ENCODE assay signal across 9 cellular contexts in the genomic region with DNA sequence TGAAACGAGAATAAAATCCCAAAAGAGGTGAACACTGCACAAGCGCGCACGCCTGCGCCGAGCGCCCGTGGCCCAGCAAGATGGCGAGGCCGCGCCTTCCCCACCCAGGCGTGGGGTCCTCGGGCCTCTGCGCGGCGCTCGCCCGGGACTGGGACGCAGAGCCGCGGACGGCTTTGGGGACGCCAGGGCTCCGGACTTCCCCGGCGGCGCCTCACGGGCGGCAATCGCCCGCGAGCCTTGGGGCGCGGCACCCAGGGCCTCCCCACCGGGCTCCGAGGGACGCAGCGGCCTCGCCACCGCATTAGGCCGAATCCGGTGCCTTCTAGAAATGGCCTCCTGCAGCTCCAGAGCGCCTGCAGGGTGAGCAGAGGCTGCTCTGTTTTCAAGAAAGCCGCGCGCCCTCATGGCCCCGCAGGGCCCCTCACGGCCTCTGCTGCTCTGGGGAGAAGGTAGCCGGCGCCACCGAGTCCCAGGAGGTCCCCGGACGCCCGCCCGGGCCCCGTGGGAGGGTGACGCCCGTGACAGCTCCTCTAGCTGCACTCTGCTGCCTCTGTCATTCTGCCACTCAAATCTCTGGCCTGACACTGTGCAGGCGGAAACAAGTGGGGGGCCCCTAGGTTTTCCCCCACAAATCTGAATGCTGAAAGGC. TPM values are rescaled to one million over a fixed set of nuclear protein-coding genes. Genes with fewer than 3 reads are reported as not detected.
DNase-seq lines count a peak whose midpoint lies in the region; ATAC-seq and TF ChIP-seq lines count a peak whose summit lies in the region.
"Had no signal": no experiment of that assay in that cellular context is flagged by ENCODE, and none has a peak within 500 bp of the region (broad histone marks: within the 10 kb centered on the region; RNA-seq: fewer than 3 reads in every experiment).

No MANE protein-coding gene starts in this region.

- intact Hi-C loops in CD4-positive, alpha-beta T cell (cut with DNase I, micrococcal nuclease): no loop called here

- TF ChIP-seq CTCF in CD4-positive, alpha-beta T cell (IDR thresholded peaks at IDR 0.05): no peak

- peaks cover 28% of the 10 kb centered on the region for H3K4me1 Mint-ChIP-seq in CD4-positive, alpha-beta T cell (ENCODE audit: low read depth)
- peaks cover 2% of the 10 kb centered on the region for H3K4me1 Mint-ChIP-seq in central memory CD8-positive, alpha-beta T cell
- H3K4me1 Mint-ChIP-seq in naive thymus-derived CD8-positive, alpha-beta T cell: peaks cover 16 to 45% (median 43%) of the 10 kb centered on the region in 4 donors

- H3K27ac ChIP-seq in CD4-positive, alpha-beta T cell (ENCODE audit: low read depth, low read length): no peak overlapping the region
- H3K27ac ChIP-seq: VCaP had no signal

- no peak overlapping the region for H3K4me3 Mint-ChIP-seq in CD4-positive, alpha-beta T cell
- no peak overlapping the region for H3K4me3 Mint-ChIP-seq in central memory CD8-positive, alpha-beta T cell
- H3K4me3 Mint-ChIP-seq in naive thymus-derived CD8-positive, alpha-beta T cell: peak overlapping the region in 2 of 10 donors; percentile 6 to 47

- no peak overlapping the region for H3K27ac Mint-ChIP-seq in CD4-positive, alpha-beta T cell
- no peak overlapping the region for H3K27ac Mint-ChIP-seq in central memory CD8-positive, alpha-beta T cell (ENCODE audit: low read depth)
- no peak overlapping the region for H3K27ac Mint-ChIP-seq in naive thymus-derived CD8-positive, alpha-beta T cell

- H3K9me3 ChIP-seq in CD4-positive, alpha-beta T cell (ENCODE audit: control insufficient read depth, low read length): no peaks in the 10 kb centered on the region

- peak; percentile 46 for ATAC-seq in CD4-positive, alpha-beta T cell (ENCODE audit: poor library complexity)
- ATAC-seq in GM21381 (IDR thresholded peaks at IDR 0.05; ENCODE audit: unreplicated experiment) (peak; percentile 47), HG03135 (IDR thresholded peaks at IDR 0.05; ENCODE audit: unreplicated experiment) (no peak), GM21825 (IDR thresholded peaks at IDR 0.05; ENCODE audit: unreplicated experiment) (no peak), HG02763 (IDR thresholded peaks at IDR 0.05; ENCODE audit: unreplicated experiment) (no peak)
- peak; percentile 36 for ATAC-seq in central memory CD8-positive, alpha-beta T cell (replicated peaks; ENCODE audit: extremely low read depth, poor library complexity, severe bottlenecking)
- peak; percentile 37 to 74 for ATAC-seq in naive thymus-derived CD8-positive, alpha-beta T cell

- H3K27me3 Mint-ChIP-seq in CD4-positive, alpha-beta T cell: no peaks in the 10 kb centered on the region
- no peaks in the 10 kb centered on the region for H3K27me3 Mint-ChIP-seq in central memory CD8-positive, alpha-beta T cell
- no peaks in the 10 kb centered on the region for H3K27me3 Mint-ChIP-seq in naive thymus-derived CD8-positive, alpha-beta T cell

- DNase-seq in CD4-positive, alpha-beta T cell: peak in 3 of 10 experiments; percentile 12 to 39 (median 19)
- DNase-seq in central memory CD8-positive, alpha-beta T cell (ENCODE audit: low spot score in 2 of 2): no peak
- DNase-seq in naive thymus-derived CD8-positive, alpha-beta T cell: peak in 1 of 10 donors; percentile 29
- DNase-seq in SW480 (ENCODE audit: low spot score): no peak

- H3K9me3 Mint-ChIP-seq in CD4-positive, alpha-beta T cell: no peaks in the 10 kb centered on the region
- no peaks in the 10 kb centered on the region for H3K9me3 Mint-ChIP-seq in central memory CD8-positive, alpha-beta T cell
- no peaks in the 10 kb centered on the region for H3K9me3 Mint-ChIP-seq in naive thymus-derived CD8-positive, alpha-beta T cell

- CTCF ChIA-PET in CD4-positive, alpha-beta T cell (lab: Charles Lee): no interaction called here

- POLR2A ChIA-PET in CD4-positive, alpha-beta T cell (lab: Charles Lee): no interaction called here
- POLR2A ChIA-PET in naive thymus-derived CD8-positive, alpha-beta T cell (lab: Charles Lee): interaction anchor here (0.6 to 1.9 kb wide), 3 partner anchors 12 to 70 kb away, joined by 5 to 6 read pairs (median 5); no protein-coding TSS in a partner anchor

- no peaks in the 10 kb centered on the region for H3K27me3 ChIP-seq in CD4-positive, alpha-beta T cell (ENCODE audit: control insufficient read depth, insufficient read depth, low read length)

- no peaks in the 10 kb centered on the region for H3K36me3 Mint-ChIP-seq in CD4-positive, alpha-beta T cell (ENCODE audit: low read depth)
- H3K36me3 Mint-ChIP-seq in central memory CD8-positive, alpha-beta T cell (ENCODE audit: insufficient read depth): no peaks in the 10 kb centered on the region
- no peaks in the 10 kb centered on the region for H3K36me3 Mint-ChIP-seq in naive thymus-derived CD8-positive, alpha-beta T cell

RNA-seq across cellular contexts. Expression of gene POMC, which starts 35.9 kb away (rescaled TPM):
- total RNA-seq in CD4-positive, alpha-beta T cell: 1 to 10 TPM; 4.5 TPM
- total RNA-seq in naive thymus-derived CD8-positive, alpha-beta T cell: 1 to 10 TPM; 7.3 to 7.6 TPM
- polyA plus RNA-seq in naive thymus-derived CD8-positive, alpha-beta T cell: 10 to 100 TPM in 2 of 3 donors, 1 to 10 TPM in 1; 4.9 to 15.2 (median 13.0) TPM

Comparison
In these comparisons a context has a peak if more than half of its experiments do, and no peak if none do; other contexts are left out.
1. ATAC-seq: peak in CD4-positive, alpha-beta T cell (single experiment), GM21381 (single experiment), central memory CD8-positive, alpha-beta T cell (single experiment) and naive thymus-derived CD8-positive, alpha-beta T cell (2 of 2); none in HG03135 (single experiment), GM21825 (single experiment) and HG02763 (single experiment).